Comparison of ENCODE assay signal across 30 cellular contexts in the genomic region with DNA sequence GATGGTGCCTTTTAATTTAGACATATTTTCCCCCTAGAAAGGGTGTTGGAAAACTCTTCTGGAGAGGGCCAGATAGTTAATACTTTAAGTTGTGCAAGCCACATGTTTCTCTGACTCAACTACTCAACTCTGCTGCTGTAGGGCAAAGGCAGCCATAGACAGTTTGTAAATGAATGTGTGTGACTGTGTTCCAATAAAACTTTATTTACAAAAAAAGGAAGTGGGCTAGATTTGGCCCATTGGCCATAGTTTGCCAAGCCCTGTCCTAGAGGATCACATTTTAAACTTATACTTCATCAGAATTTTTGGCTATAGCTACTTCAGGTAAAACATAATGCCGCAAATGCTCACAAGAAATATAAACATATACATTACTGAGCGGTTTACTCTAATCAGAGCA.
"Had no signal": no experiment of that assay in that cellular context is flagged by ENCODE, and none has a peak within 500 bp of the region (broad histone marks: within the 10 kb centered on the region; RNA-seq: fewer than 3 reads in every experiment).

No MANE protein-coding gene starts in this region.

- DNase-seq: hypothalamus; immature natural killer cell; kidney; left colon; left lung; lower lobe of right lung; mammary epithelial cell; mesenchymal stem cell; naive thymus-derived CD8-positive, alpha-beta T cell; nucleus accumbens; pancreas; posterior cingulate gyrus; retina; right cardiac atrium; stimulated activated CD4-positive, alpha-beta T cell treated with anti-CD3 and anti-CD28 coated beads, Interleukin-12 subunit alpha, Interleukin-12 subunit beta, amount 100 ng/mL, for 4 hours; stimulated activated CD4-positive, alpha-beta T cell treated with anti-CD3 and anti-CD28 coated beads, Interleukin-15, amount 100 ng/mL, for 24 hours; stimulated activated CD4-positive, alpha-beta T cell treated with anti-CD3 and anti-CD28 coated beads, Interleukin-2, amount 100 ng/mL, for 24 hours; stimulated activated CD4-positive, alpha-beta T cell treated with anti-CD3 and anti-CD28 coated beads, Interleukin-4, amount 100 ng/mL, for 1 hour; stimulated activated naive B cell treated with anti-CD40 and anti-IgM and Interleukin-4, amounts not matched to agents 10 μg/mL and 1 μg/mL and 100 μg/mL, for 72 hours; stimulated activated naive CD8-positive, alpha-beta T cell treated with anti-CD3 and anti-CD28 coated beads, Interleukin-15, Interleukin-2, amounts not matched to agents 100 U/mL and 50 U/mL, for 24 hours; stomach; testis; thyroid gland; transverse colon; upper lobe of left lung had no signal

- H3K4me3 ChIP-seq: left lung, lower lobe of right lung, pancreas, prostate gland, skin epidermis, stomach, testis, thyroid gland, transverse colon, upper lobe of left lung had no signal

- H3K27me3 ChIP-seq: left lung, pancreas, testis, thyroid gland, transverse colon, upper lobe of left lung had no signal

- H3K9me3 ChIP-seq: left lung, lower lobe of right lung, pancreas, prostate gland, stomach, testis, thyroid gland, transverse colon, upper lobe of left lung had no signal

- H3K27ac ChIP-seq: left lung, lower lobe of right lung, pancreas, prostate gland, skin epidermis, stomach, testis, thyroid gland, transverse colon, upper lobe of left lung had no signal

- H3K27ac Mint-ChIP-seq: immature natural killer cell; naive thymus-derived CD8-positive, alpha-beta T cell; stimulated activated naive B cell treated with anti-CD40 and anti-IgM and Interleukin-4, amounts not matched to agents 10 μg/mL and 1 μg/mL and 100 μg/mL, for 72 hours had no signal

- H3K36me3 Mint-ChIP-seq: immature natural killer cell; naive thymus-derived CD8-positive, alpha-beta T cell; stimulated activated naive B cell treated with anti-CD40 and anti-IgM and Interleukin-4, amounts not matched to agents 10 μg/mL and 1 μg/mL and 100 μg/mL, for 72 hours had no signal

- H3K4me1 ChIP-seq: left lung, lower lobe of right lung, pancreas, prostate gland, testis, thyroid gland, upper lobe of left lung had no signal

- H3K9me3 Mint-ChIP-seq: nephron, neural crest cell had no signal

- ATAC-seq: left colon; left lung; lower lobe of right lung; naive thymus-derived CD8-positive, alpha-beta T cell; pancreas; right cardiac atrium; sciatic nerve; stimulated activated naive B cell treated with anti-CD40 and anti-IgM and Interleukin-4, amounts not matched to agents 10 μg/mL and 1 μg/mL and 100 μg/mL, for 72 hours; stimulated activated naive CD8-positive, alpha-beta T cell treated with anti-CD3 and anti-CD28 coated beads, Interleukin-15, Interleukin-2, amounts not matched to agents 100 U/mL and 50 U/mL, for 24 hours had no signal

- H3K36me3 ChIP-seq: left lung, lower lobe of right lung, pancreas, prostate gland, stomach, thyroid gland, transverse colon, upper lobe of left lung had no signal
